ENCODE assay signal across 7 cellular contexts in the genomic region with DNA sequence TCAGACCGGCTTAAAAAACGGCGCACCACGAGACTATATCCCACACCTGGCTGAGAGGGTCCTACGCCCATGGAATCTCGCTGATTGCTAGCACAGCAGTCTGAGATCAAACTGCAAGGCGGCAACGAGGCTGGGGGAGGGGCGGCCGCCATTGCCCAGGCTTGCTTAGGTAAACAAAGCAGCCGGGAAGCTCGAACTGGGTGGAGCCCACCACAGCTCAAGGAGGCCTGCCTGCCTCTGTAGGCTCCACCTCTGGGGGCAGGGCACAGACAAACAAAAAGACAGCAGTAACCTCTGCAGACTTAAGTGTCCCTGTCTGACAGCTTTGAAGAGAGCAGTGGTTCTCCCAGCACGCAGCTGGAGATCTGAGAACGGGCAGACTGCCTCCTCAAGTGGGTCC.
DNase-seq lines count a peak whose midpoint lies in the region; ATAC-seq and TF ChIP-seq lines count a peak whose summit lies in the region.
"Not testable (repeated sequence)": the region's sequence is repeated elsewhere in the genome, so short reads cannot be mapped to it uniquely, and the experiment has no call there.

No MANE protein-coding gene starts in this region.

- TF ChIP-seq CTCF in DND-41 (IDR thresholded peaks at IDR 0.05; ENCODE audit: borderline replicate concordance, extremely low read depth, low read length, poor library complexity, severe bottlenecking); left ventricle myocardium inferior (IDR thresholded peaks at IDR 0.05; ENCODE audit: borderline replicate concordance); natural killer cell (IDR thresholded peaks at IDR 0.05); parathyroid adenoma (IDR thresholded peaks at IDR 0.05): not testable (repeated sequence)

- peak overlapping the region; percentile 34 for H3K27ac Mint-ChIP-seq in T-helper 17 cell
- H3K27ac Mint-ChIP-seq in central memory CD8-positive, alpha-beta T cell (ENCODE audit: low read depth); natural killer cell: not testable (repeated sequence)

- H3K9me3 ChIP-seq in DND-41 (ENCODE audit: insufficient read depth, low read length, severe bottlenecking); HUES64 (ENCODE audit: insufficient read depth, low read depth, low read length); T-helper 17 cell (ENCODE audit: control insufficient read depth, low read length, poor library complexity, severe bottlenecking); left ventricle myocardium inferior (replicated peaks); parathyroid adenoma (ENCODE audit: control insufficient read depth, low read length): not testable (repeated sequence)

- H3K36me3 ChIP-seq in DND-41 (ENCODE audit: insufficient read depth, low read length): peaks cover 41% of the 10 kb centered on the region
- H3K36me3 ChIP-seq in HUES64 (ENCODE audit: insufficient read depth, low read length): peaks cover 25% of the 10 kb centered on the region
- peaks cover 15% of the 10 kb centered on the region for H3K36me3 ChIP-seq in left ventricle myocardium inferior
- H3K36me3 ChIP-seq in parathyroid adenoma (ENCODE audit: control insufficient read depth, insufficient read depth, low read length): not testable (repeated sequence)

- no CpG with 5 or more reads among the region's 14 CpGs for WGBS in HUES64

- peaks cover 41% of the 10 kb centered on the region for H3K79me2 ChIP-seq in DND-41 (ENCODE audit: insufficient read depth, low read length)
- H3K79me2 ChIP-seq in parathyroid adenoma: not testable (repeated sequence)

- peaks cover 11% of the 10 kb centered on the region for H3K36me3 Mint-ChIP-seq in T-helper 17 cell (ENCODE audit: low read depth)
- peaks cover 14% of the 10 kb centered on the region for H3K36me3 Mint-ChIP-seq in central memory CD8-positive, alpha-beta T cell (ENCODE audit: insufficient read depth)
- H3K36me3 Mint-ChIP-seq in natural killer cell: not testable (repeated sequence)

- H3K4me3 Mint-ChIP-seq in T-helper 17 cell: not testable (repeated sequence)
- H3K4me3 Mint-ChIP-seq in central memory CD8-positive, alpha-beta T cell: peak overlapping the region; percentile 64
- H3K4me3 Mint-ChIP-seq in natural killer cell: peak overlapping the region; percentile 28

- H4K20me1 ChIP-seq in DND-41 (ENCODE audit: insufficient read depth, low read length): peaks cover 19% of the 10 kb centered on the region; the same call in 1 of the 2 replicates

- peaks cover 22% of the 10 kb centered on the region for H3K4me1 Mint-ChIP-seq in T-helper 17 cell
- peaks cover 13% of the 10 kb centered on the region for H3K4me1 Mint-ChIP-seq in central memory CD8-positive, alpha-beta T cell
- H3K4me1 Mint-ChIP-seq in natural killer cell: not testable (repeated sequence)

- H3K4me2 ChIP-seq in DND-41 (ENCODE audit: insufficient read depth, low read length); parathyroid adenoma (ENCODE audit: low read length): not testable (repeated sequence)

- intact Hi-C loops in left ventricle myocardium inferior (cut with micrococcal nuclease); natural killer cell (cut with micrococcal nuclease): not testable (repeated sequence)

- DNase-seq in DND-41; T-helper 17 cell; central memory CD8-positive, alpha-beta T cell (ENCODE audit: low spot score in 2 of 2); left ventricle myocardium inferior; natural killer cell: not testable (repeated sequence)

- not testable (repeated sequence) for H3K27me3 ChIP-seq in DND-41 (ENCODE audit: insufficient read depth, low read length, poor library complexity); HUES64 (ENCODE audit: insufficient read depth, low read length); left ventricle myocardium inferior (ENCODE audit: low read depth); parathyroid adenoma (ENCODE audit: control insufficient read depth, insufficient read depth, low read length)

- H3K4me1 ChIP-seq in DND-41 (ENCODE audit: insufficient read depth, low read length); HUES64 (ENCODE audit: insufficient read depth, low read length); left ventricle myocardium inferior; parathyroid adenoma: not testable (repeated sequence)

- not testable (repeated sequence) for H3K9me3 Mint-ChIP-seq in central memory CD8-positive, alpha-beta T cell; natural killer cell

- H2AFZ ChIP-seq in DND-41 (ENCODE audit: low read depth, low read length): not testable (repeated sequence)
- H2AFZ ChIP-seq in parathyroid adenoma: peak overlapping the region; percentile 85

- H3K27ac ChIP-seq in DND-41 (ENCODE audit: low read length); HUES64 (ENCODE audit: low read depth, low read length); left ventricle myocardium inferior (replicated peaks): not testable (repeated sequence)
- H3K27ac ChIP-seq in parathyroid adenoma: peak overlapping the region; percentile 78

- 0 out of 2 replicates have a peak overlapping the region, but pooled peaks have one; percentile 18 for H3K9ac ChIP-seq in DND-41 (ENCODE audit: low read depth, low read length)
- peak overlapping the region; percentile 62 for H3K9ac ChIP-seq in HUES64 (ENCODE audit: low read depth, low read length)
- not testable (repeated sequence) for H3K9ac ChIP-seq in parathyroid adenoma

- not testable (repeated sequence) for H3K27me3 Mint-ChIP-seq in T-helper 17 cell; central memory CD8-positive, alpha-beta T cell; natural killer cell (ENCODE audit: low read depth in 2 of 2)

- not testable (repeated sequence) for H3K4me3 ChIP-seq in DND-41 (ENCODE audit: low read depth in 1 of 2, low read length in 2 of 2); parathyroid adenoma (ENCODE audit: low read depth, low read length)
- H3K4me3 ChIP-seq in HUES64 (ENCODE audit: low read length): peak overlapping the region; percentile 41
- peak overlapping the region; percentile 23 for H3K4me3 ChIP-seq in left ventricle myocardium inferior

- ATAC-seq in DND-41 (ENCODE audit: insufficient read depth, low read depth); T-helper 17 cell; central memory CD8-positive, alpha-beta T cell (replicated peaks; ENCODE audit: extremely low read depth, poor library complexity, severe bottlenecking); natural killer cell: not testable (repeated sequence)
